In the genomic region with DNA sequence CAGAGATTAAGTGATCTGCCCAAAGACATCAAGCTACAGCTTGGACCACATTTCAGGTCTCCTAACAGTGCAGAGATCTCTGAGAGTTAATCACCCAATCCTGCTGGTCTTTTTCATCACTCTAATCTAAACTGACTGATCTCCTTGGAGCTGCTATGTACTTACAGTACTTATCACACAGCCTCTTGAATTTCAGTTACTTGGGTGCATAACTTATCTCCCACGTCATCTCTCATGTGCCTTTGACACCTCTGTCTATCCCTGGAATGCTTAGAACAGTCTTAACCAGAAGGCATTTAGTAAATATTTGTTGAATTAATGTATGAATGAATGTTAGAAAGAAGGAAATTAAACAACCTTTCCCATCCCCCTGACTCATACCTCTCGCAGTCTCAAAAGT, we compare ENCODE assay signal across 20 cellular contexts.
DNase-seq lines count a peak whose midpoint lies in the region; ATAC-seq, FAIRE-seq and TF ChIP-seq lines count a peak whose summit lies in the region.
"Had no signal": no experiment of that assay in that cellular context is flagged by ENCODE, and none has a peak within 500 bp of the region (broad histone marks: within the 10 kb centered on the region; RNA-seq: fewer than 3 reads in every experiment).

No MANE protein-coding gene starts in this region.

- BruUV-seq in A673 (replicated peaks; lab: Mats Ljungman, UMichigan), result no TSS peak

- ATAC-seq in activated CD4-positive, alpha-beta T cell treated with anti-CD3 and anti-CD28 coated beads for 36 hours, result no peak
- ATAC-seq: right cardiac atrium had no signal

- no peaks in the 10 kb centered on the region for H3K9me3 Mint-ChIP-seq in activated CD4-positive, alpha-beta T cell treated with anti-CD3 and anti-CD28 coated beads, Interleukin-2, amount 10 ng/mL, durations not matched to agents 7 days and 5 days
- H3K9me3 Mint-ChIP-seq in activated CD4-positive, alpha-beta T cell treated with anti-CD3 and anti-CD28 coated beads for 36 hours (ENCODE audit: low read depth), result no peaks in the 10 kb centered on the region
- no peaks in the 10 kb centered on the region for H3K9me3 Mint-ChIP-seq in nephron progenitor cell

- CTCF ChIA-PET in activated CD4-positive, alpha-beta T cell treated with anti-CD3 and anti-CD28 coated beads, Interleukin-2, amount 10 ng/mL, durations not matched to agents 7 days and 5 days (lab: Charles Lee), result interaction anchor here (1.1 to 1.3 kb wide), 3 partner anchors 14 to 367 kb away, joined by 3 to 4 read pairs (median 3); no protein-coding TSS in a partner anchor
- CTCF ChIA-PET in activated CD4-positive, alpha-beta T cell treated with anti-CD3 and anti-CD28 coated beads for 36 hours (lab: Charles Lee), result interaction anchor here (0.5 to 3.9 kb wide), 5 partner anchors 13 to 340 kb away, joined by 3 to 13 read pairs (median 4); no protein-coding TSS in a partner anchor
- CTCF ChIA-PET in A673 (lab: Charles Lee), result no interaction called here

- H3K4me3 Mint-ChIP-seq in activated CD4-positive, alpha-beta T cell treated with anti-CD3 and anti-CD28 coated beads, Interleukin-2, amount 10 ng/mL, durations not matched to agents 7 days and 5 days, result no peak overlapping the region
- no peak overlapping the region for H3K4me3 Mint-ChIP-seq in activated CD4-positive, alpha-beta T cell treated with anti-CD3 and anti-CD28 coated beads for 36 hours
- no peak overlapping the region for H3K4me3 Mint-ChIP-seq in nephron progenitor cell

- POLR2A ChIA-PET in activated CD4-positive, alpha-beta T cell treated with anti-CD3 and anti-CD28 coated beads, Interleukin-2, amount 10 ng/mL, durations not matched to agents 7 days and 5 days (lab: Charles Lee), result no interaction called here
- POLR2A ChIA-PET in activated CD4-positive, alpha-beta T cell treated with anti-CD3 and anti-CD28 coated beads for 36 hours (lab: Charles Lee), result no interaction called here
- POLR2A ChIA-PET in A673 (lab: Charles Lee; ENCODE audit: low non-redundant PET), result interaction anchor here (0.7 kb wide), 1 partner anchor 85 kb away, joined by 3 read pairs; no protein-coding TSS in a partner anchor

- H3K9me3 ChIP-seq in A673 (ENCODE audit: low read depth, low read length, poor library complexity, severe bottlenecking), result no peaks in the 10 kb centered on the region
- H3K9me3 ChIP-seq: neutrophil, uterus had no signal

- H3K4me1 Mint-ChIP-seq in activated CD4-positive, alpha-beta T cell treated with anti-CD3 and anti-CD28 coated beads, Interleukin-2, amount 10 ng/mL, durations not matched to agents 7 days and 5 days, result peaks cover 36% of the 10 kb centered on the region
- H3K4me1 Mint-ChIP-seq in activated CD4-positive, alpha-beta T cell treated with anti-CD3 and anti-CD28 coated beads for 36 hours, result peaks cover 41% of the 10 kb centered on the region
- peaks cover 88% of the 10 kb centered on the region for H3K4me1 Mint-ChIP-seq in nephron progenitor cell

- H3K36me3 ChIP-seq in bronchial epithelial cell (ENCODE audit: control insufficient read depth, insufficient read depth, low read length) (no peaks in the 10 kb centered on the region), A673 (ENCODE audit: insufficient read depth, low read length, poor library complexity, severe bottlenecking) (no peaks in the 10 kb centered on the region)
- H3K36me3 ChIP-seq: neutrophil, uterus had no signal

- FAIRE-seq in bronchial epithelial cell (lab: Jason Lieb, UNC), result no peak
- FAIRE-seq: GM12892, H1 had no signal

- H3K27ac ChIP-seq in A673 (ENCODE audit: low read depth, low read length, poor library complexity, severe bottlenecking), result no peak overlapping the region
- H3K27ac ChIP-seq: neutrophil, uterus had no signal

- H3K27me3 Mint-ChIP-seq in activated CD4-positive, alpha-beta T cell treated with anti-CD3 and anti-CD28 coated beads, Interleukin-2, amount 10 ng/mL, durations not matched to agents 7 days and 5 days, result no peaks in the 10 kb centered on the region
- no peaks in the 10 kb centered on the region for H3K27me3 Mint-ChIP-seq in activated CD4-positive, alpha-beta T cell treated with anti-CD3 and anti-CD28 coated beads for 36 hours
- no peaks in the 10 kb centered on the region for H3K27me3 Mint-ChIP-seq in nephron progenitor cell (ENCODE audit: low read depth, poor library complexity)

- TF ChIP-seq CTCF in bronchial epithelial cell (IDR thresholded peaks at IDR 0.05; ENCODE audit: insufficient read depth, low read length, severe bottlenecking), result no peak
- TF ChIP-seq CTCF in nephron progenitor cell (IDR thresholded peaks at IDR 0.05), result no peak
- no peak for TF ChIP-seq CTCF in A673 (conservative IDR thresholded peaks at IDR 0.05; ENCODE audit: low read depth, low read length)

- H3K27me3 ChIP-seq in bronchial epithelial cell (ENCODE audit: control insufficient read depth, insufficient read depth, low read length), result no peaks in the 10 kb centered on the region
- no peaks in the 10 kb centered on the region for H3K27me3 ChIP-seq in A673 (replicated peaks; ENCODE audit: insufficient read depth, low read depth, low read length, poor library complexity)
- H3K27me3 ChIP-seq: uterus had no signal

- intact Hi-C loops in activated CD4-positive, alpha-beta T cell treated with anti-CD3 and anti-CD28 coated beads for 36 hours (cut with DNase I, micrococcal nuclease), result no loop called here
- intact Hi-C loops in A673 (cut with micrococcal nuclease; ENCODE audit: unreplicated experiment), result no loop called here

- no peak for DNase-seq in activated CD4-positive, alpha-beta T cell treated with anti-CD3 and anti-CD28 coated beads, Interleukin-2, amount 10 ng/mL, durations not matched to agents 7 days and 5 days
- no peak for DNase-seq in activated CD4-positive, alpha-beta T cell treated with anti-CD3 and anti-CD28 coated beads for 36 hours
- DNase-seq in M059J (ENCODE audit: low read depth), result peak; percentile 79
- DNase-seq in bronchial epithelial cell (ENCODE audit: low read depth), result peak; percentile 84
- DNase-seq in nephron progenitor cell, result no peak
- no peak for DNase-seq in 8988T
- DNase-seq in NCI-H524 treated with DMSO at 0.1 percent for 48 hours (lab: John Stamatoyannopoulos, UW), result no peak
- no peak for DNase-seq in A673 (ENCODE audit: low spot score)
- DNase-seq: activated CD4-positive, CD25-positive, alpha-beta regulatory T cell; activated gamma-delta T cell treated with Interleukin-2 at 50 U/mL for 16 hours; dermis blood vessel endothelial cell; midbrain; MM.1S; NCI-H1930; NCI-H526; right cardiac atrium; uterus had no signal

- peak overlapping the region; percentile 6 for H3K27ac Mint-ChIP-seq in activated CD4-positive, alpha-beta T cell treated with anti-CD3 and anti-CD28 coated beads, Interleukin-2, amount 10 ng/mL, durations not matched to agents 7 days and 5 days
- no peak overlapping the region for H3K27ac Mint-ChIP-seq in activated CD4-positive, alpha-beta T cell treated with anti-CD3 and anti-CD28 coated beads for 36 hours
- H3K27ac Mint-ChIP-seq in nephron progenitor cell, result peak overlapping the region; percentile 99

- H3K36me3 Mint-ChIP-seq in activated CD4-positive, alpha-beta T cell treated with anti-CD3 and anti-CD28 coated beads, Interleukin-2, amount 10 ng/mL, durations not matched to agents 7 days and 5 days (ENCODE audit: low read depth), result peaks cover 10% of the 10 kb centered on the region
- no peaks in the 10 kb centered on the region for H3K36me3 Mint-ChIP-seq in activated CD4-positive, alpha-beta T cell treated with anti-CD3 and anti-CD28 coated beads for 36 hours (ENCODE audit: low read depth)
- H3K36me3 Mint-ChIP-seq in nephron progenitor cell (ENCODE audit: low read depth), result no peaks in the 10 kb centered on the region

- no peak overlapping the region for H3K4me3 ChIP-seq in bronchial epithelial cell (ENCODE audit: low read depth, low read length)
- no peak overlapping the region for H3K4me3 ChIP-seq in A673 (ENCODE audit: low read depth, low read length, poor library complexity, severe bottlenecking)
- H3K4me3 ChIP-seq: uterus had no signal

- peaks cover 57% of the 10 kb centered on the region for H3K4me1 ChIP-seq in A673 (ENCODE audit: insufficient read depth, low read length, poor library complexity, severe bottlenecking)
- H3K4me1 ChIP-seq: uterus had no signal

Comparison
In these comparisons a context has a peak if more than half of its experiments do, and no peak if none do; other contexts are left out.
1. DNase-seq: peak in M059J (single experiment) and bronchial epithelial cell (single experiment); none in activated CD4-positive, alpha-beta T cell treated with anti-CD3 and anti-CD28 coated beads, Interleukin-2, amount 10 ng/mL, durations not matched to agents 7 days and 5 days (single experiment), activated CD4-positive, alpha-beta T cell treated with anti-CD3 and anti-CD28 coated beads for 36 hours (single experiment), nephron progenitor cell (single experiment), 8988T (single experiment), NCI-H524 treated with DMSO at 0.1 percent for 48 hours (single experiment) and A673 (single experiment).